14 cellular contexts compared by ENCODE assay signal in the genomic region with DNA sequence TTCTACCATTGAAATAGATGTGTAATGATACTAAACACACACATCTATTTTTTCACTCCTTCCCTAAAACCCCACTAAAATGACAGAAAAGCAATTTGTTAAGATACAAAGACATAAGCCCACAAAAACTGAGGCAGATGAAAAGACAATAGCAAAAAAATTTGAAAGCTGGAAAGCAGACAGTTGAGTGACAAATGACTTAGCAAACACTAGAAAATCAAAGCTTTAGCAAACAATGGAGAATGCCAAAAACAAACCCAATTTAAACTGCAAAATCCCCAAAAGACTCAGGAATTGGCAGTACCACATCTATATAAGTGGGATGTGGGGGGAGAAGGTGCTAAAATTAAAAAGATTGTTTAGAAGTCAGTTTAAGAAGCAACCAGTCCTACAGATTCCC.
"Had no signal": no experiment of that assay in that cellular context is flagged by ENCODE, and none has a peak within 500 bp of the region (broad histone marks: within the 10 kb centered on the region; RNA-seq: fewer than 3 reads in every experiment).

No MANE protein-coding gene starts in this region.

- H3K27ac Mint-ChIP-seq: activated naive CD8-positive, alpha-beta T cell treated with anti-CD3 and anti-CD28 coated beads, Interleukin-2, amount 10 ng/mL, durations not matched to agents 7 days and 5 days; activated T-cell treated with anti-CD3 and anti-CD28 coated beads, Interleukin-2, amount 50 U/mL, for 72 hours; naive B cell; stimulated activated memory B cell treated with anti-CD40 and anti-IgM and Interleukin-4, amounts not matched to agents 10 μg/mL and 1 μg/mL and 100 μg/mL, for 72 hours; T-helper 1 cell treated with Interleukin-12 subunit alpha and Interleukin-12 subunit beta and Interleukin-4 antibody, amounts not matched to agents 30 μg/mL and 1 μg/mL, for 36 hours had no signal

- FAIRE-seq: endothelial cell of umbilical vein had no signal

- ATAC-seq: activated T-cell treated with anti-CD3 and anti-CD28 coated beads, Interleukin-2, amount 50 U/mL, for 72 hours; gastroesophageal sphincter; stimulated activated memory B cell treated with anti-CD40 and anti-IgM and Interleukin-4, amounts not matched to agents 10 μg/mL and 1 μg/mL and 100 μg/mL, for 72 hours had no signal

- DNase-seq: activated CD4-positive, alpha-beta T cell treated with anti-CD3 and anti-CD28 coated beads, Interleukin-2, amount 50 U/mL, for 48 hours; activated CD4-positive, CD25-positive, alpha-beta regulatory T cell treated with anti-CD3 and anti-CD28 coated beads, Interleukin-2, amount 50 U/mL, for 72 hours; activated naive CD8-positive, alpha-beta T cell treated with anti-CD3 and anti-CD28 coated beads, Interleukin-2, amount 10 ng/mL, durations not matched to agents 7 days and 5 days; activated T-cell treated with anti-CD3 and anti-CD28 coated beads, Interleukin-2, amount 50 U/mL, for 72 hours; anterior cingulate cortex; naive B cell; small intestine; transverse colon had no signal

- H3K9me3 Mint-ChIP-seq: activated naive CD8-positive, alpha-beta T cell treated with anti-CD3 and anti-CD28 coated beads, Interleukin-2, amount 10 ng/mL, durations not matched to agents 7 days and 5 days; activated T-cell treated with anti-CD3 and anti-CD28 coated beads, Interleukin-2, amount 50 U/mL, for 72 hours; naive B cell; stimulated activated memory B cell treated with anti-CD40 and anti-IgM and Interleukin-4, amounts not matched to agents 10 μg/mL and 1 μg/mL and 100 μg/mL, for 72 hours; T-helper 1 cell treated with Interleukin-12 subunit alpha and Interleukin-12 subunit beta and Interleukin-4 antibody, amounts not matched to agents 30 μg/mL and 1 μg/mL, for 36 hours had no signal

- H3K27ac ChIP-seq: gastroesophageal sphincter, neutrophil, right atrium auricular region, transverse colon had no signal

- H3K4me3 Mint-ChIP-seq: activated naive CD8-positive, alpha-beta T cell treated with anti-CD3 and anti-CD28 coated beads, Interleukin-2, amount 10 ng/mL, durations not matched to agents 7 days and 5 days; activated T-cell treated with anti-CD3 and anti-CD28 coated beads, Interleukin-2, amount 50 U/mL, for 72 hours; naive B cell; stimulated activated memory B cell treated with anti-CD40 and anti-IgM and Interleukin-4, amounts not matched to agents 10 μg/mL and 1 μg/mL and 100 μg/mL, for 72 hours; T-helper 1 cell treated with Interleukin-12 subunit alpha and Interleukin-12 subunit beta and Interleukin-4 antibody, amounts not matched to agents 30 μg/mL and 1 μg/mL, for 36 hours had no signal

- H3K27me3 Mint-ChIP-seq: activated naive CD8-positive, alpha-beta T cell treated with anti-CD3 and anti-CD28 coated beads, Interleukin-2, amount 10 ng/mL, durations not matched to agents 7 days and 5 days; stimulated activated memory B cell treated with anti-CD40 and anti-IgM and Interleukin-4, amounts not matched to agents 10 μg/mL and 1 μg/mL and 100 μg/mL, for 72 hours had no signal

- H3K36me3 Mint-ChIP-seq: naive B cell had no signal
